16 cellular contexts compared by ENCODE assay signal in genomic region chr5:56350030-56350594, GRCh38.
DNase-seq lines count a peak whose midpoint lies in the region; ATAC-seq and TF ChIP-seq lines count a peak whose summit lies in the region.
"Had no signal": no experiment of that assay in that cellular context is flagged by ENCODE, and none has a peak within 500 bp of the region (broad histone marks: within the 10 kb centered on the region; RNA-seq: fewer than 3 reads in every experiment).

No MANE protein-coding gene starts in this region.

- peak overlapping the region; percentile 22 for H3K27ac Mint-ChIP-seq in stimulated activated memory B cell treated with anti-CD40 and anti-IgM and Interleukin-4, amounts not matched to agents 10 μg/mL and 1 μg/mL and 100 μg/mL, for 72 hours
- H3K27ac Mint-ChIP-seq: activated naive CD8-positive, alpha-beta T cell treated with anti-CD3 and anti-CD28 coated beads, Interleukin-2, amount 10 ng/mL, durations not matched to agents 7 days and 5 days; T-helper 17 cell had no signal

- H3K27ac ChIP-seq in heart left ventricle (peak overlapping the region in 9 of 12 donors; percentile 15 to 76 (median 51)), right atrium auricular region (peak overlapping the region in 1 of 2 donors; percentile 62), VCaP (peak overlapping the region; percentile 13; the same call in 1 of the 2 replicates)
- H3K27ac ChIP-seq: Peyer's patch, prostate gland had no signal

- no peaks in the 10 kb centered on the region for H3K27me3 ChIP-seq in heart left ventricle
- no peaks in the 10 kb centered on the region for H3K27me3 ChIP-seq in right atrium auricular region
- H3K27me3 ChIP-seq: Peyer's patch had no signal

- no peak for TF ChIP-seq POLR2A in heart left ventricle (IDR thresholded peaks at IDR 0.05)

- TF ChIP-seq CTCF in heart left ventricle (IDR thresholded peaks at IDR 0.05) (no peak), right atrium auricular region (IDR thresholded peaks at IDR 0.05) (no peak), VCaP (conservative IDR thresholded peaks at IDR 0.05) (no peak)

- intact Hi-C loops in heart left ventricle (cut with DNase I): loop anchor here in 5 of 10 donors (5.0 to 10.0 kb wide), 6 partner anchors 105 to 465 kb away; partner anchors contain the start of gene MAP3K1 (in 2 of the 5)

- DNase-seq in heart left ventricle (no peak), right atrium auricular region (ENCODE audit: low spot score) (no peak), kidney tubule cell (ENCODE audit: low spot score) (peak; percentile 24), NCI-H526 treated with DMSO at 0.1 percent for 48 hours (lab: John Stamatoyannopoulos, UW) (no peak), NCI-H1417 (lab: John Stamatoyannopoulos, UW) (no peak), middle frontal gyrus (ENCODE audit: extremely low spot score, low spot score) (no peak)
- DNase-seq: activated naive CD8-positive, alpha-beta T cell treated with anti-CD3 and anti-CD28 coated beads, Interleukin-2, amount 10 ng/mL, durations not matched to agents 7 days and 5 days; activated T-cell treated with anti-CD3 and anti-CD28 coated beads for 4 hours; GF-D8; Karpas-422; NCI-H524 treated with DMSO at 0.1 percent for 48 hours; T-helper 17 cell had no signal

- H3K9me3 ChIP-seq in heart left ventricle (no peaks in the 10 kb centered on the region), right atrium auricular region (no peaks in the 10 kb centered on the region)
- H3K9me3 ChIP-seq: Peyer's patch, prostate gland had no signal

- H3K4me1 ChIP-seq in heart left ventricle (peaks cover 0 to 47% (median 22%) of the 10 kb centered on the region in 12 donors), right atrium auricular region (peaks cover 0 to 28% of the 10 kb centered on the region in 2 donors)
- H3K4me1 ChIP-seq: prostate gland had no signal

- H3K36me3 Mint-ChIP-seq in stimulated activated memory B cell treated with anti-CD40 and anti-IgM and Interleukin-4, amounts not matched to agents 10 μg/mL and 1 μg/mL and 100 μg/mL, for 72 hours: no peaks in the 10 kb centered on the region
- H3K36me3 Mint-ChIP-seq: activated naive CD8-positive, alpha-beta T cell treated with anti-CD3 and anti-CD28 coated beads, Interleukin-2, amount 10 ng/mL, durations not matched to agents 7 days and 5 days had no signal

- no peaks in the 10 kb centered on the region for H3K36me3 ChIP-seq in heart left ventricle
- no peaks in the 10 kb centered on the region for H3K36me3 ChIP-seq in right atrium auricular region
- H3K36me3 ChIP-seq: Peyer's patch, prostate gland had no signal

- peaks cover 30% of the 10 kb centered on the region for H3K4me1 Mint-ChIP-seq in stimulated activated memory B cell treated with anti-CD40 and anti-IgM and Interleukin-4, amounts not matched to agents 10 μg/mL and 1 μg/mL and 100 μg/mL, for 72 hours
- H3K4me1 Mint-ChIP-seq: activated naive CD8-positive, alpha-beta T cell treated with anti-CD3 and anti-CD28 coated beads, Interleukin-2, amount 10 ng/mL, durations not matched to agents 7 days and 5 days had no signal

- peaks cover 2% of the 10 kb centered on the region for H3K9me3 Mint-ChIP-seq in stimulated activated memory B cell treated with anti-CD40 and anti-IgM and Interleukin-4, amounts not matched to agents 10 μg/mL and 1 μg/mL and 100 μg/mL, for 72 hours
- H3K9me3 Mint-ChIP-seq: activated naive CD8-positive, alpha-beta T cell treated with anti-CD3 and anti-CD28 coated beads, Interleukin-2, amount 10 ng/mL, durations not matched to agents 7 days and 5 days had no signal

- no peaks in the 10 kb centered on the region for H3K27me3 Mint-ChIP-seq in stimulated activated memory B cell treated with anti-CD40 and anti-IgM and Interleukin-4, amounts not matched to agents 10 μg/mL and 1 μg/mL and 100 μg/mL, for 72 hours
- H3K27me3 Mint-ChIP-seq: activated naive CD8-positive, alpha-beta T cell treated with anti-CD3 and anti-CD28 coated beads, Interleukin-2, amount 10 ng/mL, durations not matched to agents 7 days and 5 days; T-helper 17 cell had no signal

- peak in 2 of 4 donors; percentile 38 to 44 for ATAC-seq in heart left ventricle
- ATAC-seq in stimulated activated memory B cell treated with anti-CD40 and anti-IgM and Interleukin-4, amounts not matched to agents 10 μg/mL and 1 μg/mL and 100 μg/mL, for 72 hours: no peak
- ATAC-seq: T-helper 17 cell had no signal

- 42 to 50% (median 47%) methylated on average over 3 of the region's 3 CpGs for WGBS in heart left ventricle, 4 donors

- no peak overlapping the region for H3K4me3 Mint-ChIP-seq in stimulated activated memory B cell treated with anti-CD40 and anti-IgM and Interleukin-4, amounts not matched to agents 10 μg/mL and 1 μg/mL and 100 μg/mL, for 72 hours
- H3K4me3 Mint-ChIP-seq: activated naive CD8-positive, alpha-beta T cell treated with anti-CD3 and anti-CD28 coated beads, Interleukin-2, amount 10 ng/mL, durations not matched to agents 7 days and 5 days; T-helper 17 cell had no signal

- H3K4me3 ChIP-seq in heart left ventricle (no peak overlapping the region), right atrium auricular region (no peak overlapping the region)
- H3K4me3 ChIP-seq: Peyer's patch, prostate gland had no signal
